19 cellular contexts compared by ENCODE assay signal in genomic region chr11:126467046-126467370, GRCh38.
"Had no signal": no experiment of that assay in that cellular context is flagged by ENCODE, and none has a peak within 500 bp of the region (broad histone marks: within the 10 kb centered on the region; RNA-seq: fewer than 3 reads in every experiment).

No MANE protein-coding gene starts in this region.

- H3K4me1 Mint-ChIP-seq: neural crest cell had no signal

- H3K9me3 Mint-ChIP-seq: activated naive CD4-positive, alpha-beta T cell treated with anti-CD3 and anti-CD28 coated beads for 36 hours; immature natural killer cell; neural crest cell; stimulated activated naive CD8-positive, alpha-beta T cell treated with anti-CD3 and anti-CD28 coated beads, Interleukin-15, Interleukin-2, amounts not matched to agents 100 ng/mL and 50 ng/mL, for 24 hours had no signal

- ATAC-seq: left lobe of liver; naive thymus-derived CD4-positive, alpha-beta T cell had no signal

- H3K27ac ChIP-seq: coronary artery, esophagus muscularis mucosa, hepatocyte, tibial artery had no signal

- H3K36me3 ChIP-seq: esophagus muscularis mucosa, tibial artery had no signal

- H3K27me3 ChIP-seq: hepatocyte had no signal

- H3K27ac Mint-ChIP-seq: activated naive CD4-positive, alpha-beta T cell treated with anti-CD3 and anti-CD28 coated beads for 36 hours; stimulated activated naive CD8-positive, alpha-beta T cell treated with anti-CD3 and anti-CD28 coated beads, Interleukin-15, Interleukin-2, amounts not matched to agents 100 ng/mL and 50 ng/mL, for 24 hours had no signal

- H3K79me2 ChIP-seq: hepatocyte had no signal

- H3K4me3 Mint-ChIP-seq: activated naive CD4-positive, alpha-beta T cell treated with anti-CD3 and anti-CD28 coated beads for 36 hours; neural crest cell; stimulated activated naive CD8-positive, alpha-beta T cell treated with anti-CD3 and anti-CD28 coated beads, Interleukin-15, Interleukin-2, amounts not matched to agents 100 ng/mL and 50 ng/mL, for 24 hours had no signal

- H3K9me3 ChIP-seq: esophagus muscularis mucosa, tibial artery had no signal

- H3K36me3 Mint-ChIP-seq: immature natural killer cell; naive thymus-derived CD4-positive, alpha-beta T cell had no signal

- H3K4me2 ChIP-seq: hepatocyte had no signal

- DNase-seq: activated CD4-positive, alpha-beta T cell treated with anti-CD3 and anti-CD28 coated beads for 4 hours; activated CD4-positive, alpha-beta T cell treated with anti-CD3 and anti-CD28 coated beads, Interleukin-2, amount 50 U/mL, for 48 hours; activated CD4-positive, CD25-positive, alpha-beta regulatory T cell; activated naive CD4-positive, alpha-beta T cell treated with anti-CD3 and anti-CD28 coated beads for 36 hours; activated T-cell treated with anti-CD3 and anti-CD28 coated beads, Interleukin-2, amount 50 U/mL, for 48 hours; amygdala; cerebellar nuclear complex; glutamatergic neuron; immature natural killer cell; naive thymus-derived CD4-positive, alpha-beta T cell; retina; stimulated activated CD4-positive, alpha-beta T cell treated with anti-CD3 and anti-CD28 coated beads, Interleukin-4, amount 100 ng/mL, for 1 hour; tibial artery had no signal

- H3K4me3 ChIP-seq: coronary artery, esophagus muscularis mucosa, hepatocyte, tibial artery had no signal
